2 cellular contexts compared by ENCODE assay signal in the genomic region with DNA sequence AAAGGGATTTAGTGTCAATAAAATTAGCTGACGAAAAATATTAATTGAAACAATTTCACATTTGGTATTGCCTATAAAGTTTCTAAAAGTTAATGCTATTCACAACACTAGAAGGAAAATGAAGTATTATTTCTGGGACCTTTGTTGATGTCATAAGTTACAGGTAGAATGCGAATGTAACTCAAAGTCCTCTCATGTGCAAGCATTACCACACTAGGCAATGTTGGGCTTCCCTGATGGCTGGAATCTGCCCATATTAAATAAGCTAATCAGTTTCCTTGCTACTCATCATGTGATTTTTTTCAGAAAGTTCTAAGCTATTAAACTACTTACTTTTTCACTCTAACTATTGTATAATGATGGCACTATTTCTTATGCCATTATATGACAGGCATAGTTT.
A peak's percentile ranks its signal among the peaks of the same experiment; 100 is the strongest.
TF ChIP-seq lines count a peak whose summit lies in the region.

No MANE protein-coding gene starts in this region.

TF ChIP-seq in liver, 16 proteins besides CTCF, POLR2A, EP300 and RAD21 (continued from another document):
- TF ChIP-seq, protein P1, sequence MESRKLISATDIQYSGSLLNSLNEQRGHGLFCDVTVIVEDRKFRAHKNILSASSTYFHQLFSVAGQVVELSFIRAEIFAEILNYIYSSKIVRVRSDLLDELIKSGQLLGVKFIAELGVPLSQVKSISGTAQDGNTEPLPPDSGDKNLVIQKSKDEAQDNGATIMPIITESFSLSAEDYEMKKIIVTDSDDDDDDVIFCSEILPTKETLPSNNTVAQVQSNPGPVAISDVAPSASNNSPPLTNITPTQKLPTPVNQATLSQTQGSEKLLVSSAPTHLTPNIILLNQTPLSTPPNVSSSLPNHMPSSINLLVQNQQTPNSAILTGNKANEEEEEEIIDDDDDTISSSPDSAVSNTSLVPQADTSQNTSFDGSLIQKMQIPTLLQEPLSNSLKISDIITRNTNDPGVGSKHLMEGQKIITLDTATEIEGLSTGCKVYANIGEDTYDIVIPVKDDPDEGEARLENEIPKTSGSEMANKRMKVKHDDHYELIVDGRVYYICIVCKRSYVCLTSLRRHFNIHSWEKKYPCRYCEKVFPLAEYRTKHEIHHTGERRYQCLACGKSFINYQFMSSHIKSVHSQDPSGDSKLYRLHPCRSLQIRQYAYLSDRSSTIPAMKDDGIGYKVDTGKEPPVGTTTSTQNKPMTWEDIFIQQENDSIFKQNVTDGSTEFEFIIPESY (IDR thresholded peaks at IDR 0.05), result no peak
- no peak for TF ChIP-seq EGR1 (IDR thresholded peaks at IDR 0.05; ENCODE audit: low read depth in 2 of 2)
- TF ChIP-seq JUND (IDR thresholded peaks at IDR 0.05), result peak in 1 of 2 donors; percentile 33
- peak; percentile 53 to 82 for TF ChIP-seq HNF4A (conservative IDR thresholded peaks at IDR 0.05)
- no peak for TF ChIP-seq FOXA1 (IDR thresholded peaks at IDR 0.05)
- TF ChIP-seq HNF4G (IDR thresholded peaks at IDR 0.05), result peak; percentile 39
- peak; percentile 29 for TF ChIP-seq YY1 (IDR thresholded peaks at IDR 0.05)
- TF ChIP-seq GABPA (IDR thresholded peaks at IDR 0.05 in 1 of 2, conservative IDR thresholded peaks at IDR 0.05 in 1 of 2), result no peak
- TF ChIP-seq, protein P2, sequence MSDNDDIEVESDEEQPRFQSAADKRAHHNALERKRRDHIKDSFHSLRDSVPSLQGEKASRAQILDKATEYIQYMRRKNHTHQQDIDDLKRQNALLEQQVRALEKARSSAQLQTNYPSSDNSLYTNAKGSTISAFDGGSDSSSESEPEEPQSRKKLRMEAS (IDR thresholded peaks at IDR 0.05), result no peak

TF ChIP-seq in HepG2, 621 proteins besides CTCF, POLR2A, EP300 and RAD21 (continued from another document):
- TF ChIP-seq, protein P3, sequence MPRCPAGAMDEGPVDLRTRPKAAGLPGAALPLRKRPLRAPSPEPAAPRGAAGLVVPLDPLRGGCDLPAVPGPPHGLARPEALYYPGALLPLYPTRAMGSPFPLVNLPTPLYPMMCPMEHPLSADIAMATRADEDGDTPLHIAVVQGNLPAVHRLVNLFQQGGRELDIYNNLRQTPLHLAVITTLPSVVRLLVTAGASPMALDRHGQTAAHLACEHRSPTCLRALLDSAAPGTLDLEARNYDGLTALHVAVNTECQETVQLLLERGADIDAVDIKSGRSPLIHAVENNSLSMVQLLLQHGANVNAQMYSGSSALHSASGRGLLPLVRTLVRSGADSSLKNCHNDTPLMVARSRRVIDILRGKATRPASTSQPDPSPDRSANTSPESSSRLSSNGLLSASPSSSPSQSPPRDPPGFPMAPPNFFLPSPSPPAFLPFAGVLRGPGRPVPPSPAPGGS (CRISPR knock-in tag; IDR thresholded peaks at IDR 0.05), result no peak
- TF ChIP-seq SCMH1 (CRISPR knock-in tag; IDR thresholded peaks at IDR 0.05; ENCODE audit: borderline replicate concordance), result no peak
- TF ChIP-seq, protein P4, sequence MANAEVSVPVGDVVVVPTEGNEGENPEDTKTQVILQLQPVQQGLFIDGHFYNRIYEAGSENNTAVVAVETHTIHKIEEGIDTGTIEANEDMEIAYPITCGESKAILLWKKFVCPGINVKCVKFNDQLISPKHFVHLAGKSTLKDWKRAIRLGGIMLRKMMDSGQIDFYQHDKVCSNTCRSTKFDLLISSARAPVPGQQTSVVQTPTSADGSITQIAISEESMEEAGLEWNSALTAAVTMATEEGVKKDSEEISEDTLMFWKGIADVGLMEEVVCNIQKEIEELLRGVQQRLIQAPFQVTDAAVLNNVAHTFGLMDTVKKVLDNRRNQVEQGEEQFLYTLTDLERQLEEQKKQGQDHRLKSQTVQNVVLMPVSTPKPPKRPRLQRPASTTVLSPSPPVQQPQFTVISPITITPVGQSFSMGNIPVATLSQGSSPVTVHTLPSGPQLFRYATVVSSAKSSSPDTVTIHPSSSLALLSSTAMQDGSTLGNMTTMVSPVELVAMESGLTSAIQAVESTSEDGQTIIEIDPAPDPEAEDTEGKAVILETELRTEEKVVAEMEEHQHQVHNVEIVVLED (CRISPR knock-in tag; IDR thresholded peaks at IDR 0.05; ENCODE audit: borderline replicate concordance), result no peak
- TF ChIP-seq, protein P5, sequence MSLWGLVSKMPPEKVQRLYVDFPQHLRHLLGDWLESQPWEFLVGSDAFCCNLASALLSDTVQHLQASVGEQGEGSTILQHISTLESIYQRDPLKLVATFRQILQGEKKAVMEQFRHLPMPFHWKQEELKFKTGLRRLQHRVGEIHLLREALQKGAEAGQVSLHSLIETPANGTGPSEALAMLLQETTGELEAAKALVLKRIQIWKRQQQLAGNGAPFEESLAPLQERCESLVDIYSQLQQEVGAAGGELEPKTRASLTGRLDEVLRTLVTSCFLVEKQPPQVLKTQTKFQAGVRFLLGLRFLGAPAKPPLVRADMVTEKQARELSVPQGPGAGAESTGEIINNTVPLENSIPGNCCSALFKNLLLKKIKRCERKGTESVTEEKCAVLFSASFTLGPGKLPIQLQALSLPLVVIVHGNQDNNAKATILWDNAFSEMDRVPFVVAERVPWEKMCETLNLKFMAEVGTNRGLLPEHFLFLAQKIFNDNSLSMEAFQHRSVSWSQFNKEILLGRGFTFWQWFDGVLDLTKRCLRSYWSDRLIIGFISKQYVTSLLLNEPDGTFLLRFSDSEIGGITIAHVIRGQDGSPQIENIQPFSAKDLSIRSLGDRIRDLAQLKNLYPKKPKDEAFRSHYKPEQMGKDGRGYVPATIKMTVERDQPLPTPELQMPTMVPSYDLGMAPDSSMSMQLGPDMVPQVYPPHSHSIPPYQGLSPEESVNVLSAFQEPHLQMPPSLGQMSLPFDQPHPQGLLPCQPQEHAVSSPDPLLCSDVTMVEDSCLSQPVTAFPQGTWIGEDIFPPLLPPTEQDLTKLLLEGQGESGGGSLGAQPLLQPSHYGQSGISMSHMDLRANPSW (CRISPR knock-in tag; IDR thresholded peaks at IDR 0.05; ENCODE audit: borderline replicate concordance), result no peak
- TF ChIP-seq CREM (IDR thresholded peaks at IDR 0.05), result no peak
- TF ChIP-seq CREM (CRISPR knock-in tag; IDR thresholded peaks at IDR 0.05), result no peak
- TF ChIP-seq, protein P6, sequence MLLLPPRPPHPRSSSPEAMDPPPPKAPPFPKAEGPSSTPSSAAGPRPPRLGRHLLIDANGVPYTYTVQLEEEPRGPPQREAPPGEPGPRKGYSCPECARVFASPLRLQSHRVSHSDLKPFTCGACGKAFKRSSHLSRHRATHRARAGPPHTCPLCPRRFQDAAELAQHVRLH (CRISPR knock-in tag; IDR thresholded peaks at IDR 0.05; ENCODE audit: borderline replicate concordance, low read depth), result no peak
- no peak for TF ChIP-seq JARID2 (CRISPR knock-in tag; IDR thresholded peaks at IDR 0.05; ENCODE audit: insufficient replicate concordance)
- TF ChIP-seq ZNF775 (CRISPR knock-in tag; IDR thresholded peaks at IDR 0.05; ENCODE audit: borderline replicate concordance), result no peak
- no peak for TF ChIP-seq HOXD1 (CRISPR knock-in tag; IDR thresholded peaks at IDR 0.05)
- TF ChIP-seq, protein P7, sequence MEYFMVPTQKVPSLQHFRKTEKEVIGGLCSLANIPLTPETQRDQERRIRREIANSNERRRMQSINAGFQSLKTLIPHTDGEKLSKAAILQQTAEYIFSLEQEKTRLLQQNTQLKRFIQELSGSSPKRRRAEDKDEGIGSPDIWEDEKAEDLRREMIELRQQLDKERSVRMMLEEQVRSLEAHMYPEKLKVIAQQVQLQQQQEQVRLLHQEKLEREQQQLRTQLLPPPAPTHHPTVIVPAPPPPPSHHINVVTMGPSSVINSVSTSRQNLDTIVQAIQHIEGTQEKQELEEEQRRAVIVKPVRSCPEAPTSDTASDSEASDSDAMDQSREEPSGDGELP (IDR thresholded peaks at IDR 0.05; ENCODE audit: borderline replicate concordance, low read depth), result no peak
- no peak for TF ChIP-seq ZFP36L1 (CRISPR knock-in tag; IDR thresholded peaks at IDR 0.05)
- no peak for TF ChIP-seq PAX8 (CRISPR knock-in tag; IDR thresholded peaks at IDR 0.05; ENCODE audit: borderline replicate concordance)
- TF ChIP-seq PAWR (CRISPR knock-in tag; IDR thresholded peaks at IDR 0.05; ENCODE audit: borderline replicate concordance), result no peak
TF ChIP-seq in HepG2: peak in this region for 0.
